10 cellular contexts compared by ENCODE assay signal in the genomic region with DNA sequence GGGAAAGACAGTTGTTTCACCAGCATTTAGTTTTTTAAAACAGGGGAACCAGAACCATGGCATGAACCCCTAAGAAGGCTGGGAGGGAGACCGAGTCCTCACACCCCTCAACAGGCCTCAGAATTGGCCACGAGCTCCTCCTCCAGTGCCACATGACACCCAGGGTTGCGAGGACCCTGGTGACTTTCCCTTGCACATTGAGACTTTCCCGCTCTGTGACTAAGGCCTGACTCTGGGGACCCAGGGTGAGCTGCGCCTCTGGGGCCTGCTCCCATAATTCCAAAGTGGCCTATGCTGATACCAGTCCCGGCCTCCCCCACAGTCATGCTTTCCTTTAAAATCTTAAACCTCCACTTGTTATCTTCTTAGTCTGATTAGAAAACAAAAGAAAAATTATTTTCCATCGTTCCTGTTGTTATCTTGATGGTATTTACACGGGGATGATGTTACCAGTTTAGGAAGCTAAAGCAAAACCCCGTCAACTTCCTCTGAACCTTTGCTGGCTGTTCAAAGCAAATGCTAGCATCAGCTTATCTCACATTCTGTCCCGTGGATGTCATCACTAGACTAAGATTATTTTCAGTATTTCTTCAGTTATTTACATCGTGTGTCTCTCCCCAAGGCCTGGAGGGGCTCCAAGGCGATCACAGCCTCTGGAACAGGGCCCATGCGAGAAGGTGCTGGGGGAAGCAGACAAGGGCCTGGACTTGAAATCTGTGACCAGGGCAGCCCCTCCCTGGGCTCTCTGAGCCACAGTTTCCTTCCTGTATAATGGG. TPM values are rescaled to one million over a fixed set of nuclear protein-coding genes. Genes with fewer than 3 reads are reported as not detected.
DNase-seq lines count a peak whose midpoint lies in the region; FAIRE-seq and TF ChIP-seq lines count a peak whose summit lies in the region.
"Had no signal": no experiment of that assay in that cellular context is flagged by ENCODE, and none has a peak within 500 bp of the region (broad histone marks: within the 10 kb centered on the region; RNA-seq: fewer than 3 reads in every experiment).

No MANE protein-coding gene starts in this region.

- peak overlapping the region; percentile 3 for H3K4me2 ChIP-seq in endothelial cell of umbilical vein (ENCODE audit: insufficient read depth, low read length)

- H3K27me3 Mint-ChIP-seq in activated CD4-positive, alpha-beta T cell treated with anti-CD3 and anti-CD28 coated beads, Interleukin-2, amount 10 ng/mL, durations not matched to agents 7 days and 5 days: no peaks in the 10 kb centered on the region

- H4K20me1 ChIP-seq in endothelial cell of umbilical vein (replicated peaks; ENCODE audit: control insufficient read depth, extremely low read depth, insufficient read depth, low read length): no peaks in the 10 kb centered on the region

- peak overlapping the region; percentile 64 for H3K27ac ChIP-seq in ACC112 (ENCODE audit: low read depth, low read length)
- H3K27ac ChIP-seq in endothelial cell of umbilical vein (ENCODE audit: insufficient read depth, low read depth, low read length): peak overlapping the region; percentile 46

- no peaks in the 10 kb centered on the region for H3K9me1 ChIP-seq in endothelial cell of umbilical vein (replicated peaks; ENCODE audit: control insufficient read depth, extremely low read depth, insufficient read depth, low read length)

- no peaks in the 10 kb centered on the region for H3K9me3 ChIP-seq in endothelial cell of umbilical vein (replicated peaks; ENCODE audit: control insufficient read depth, insufficient read depth, low read length)

- BruUV-seq in endothelial cell of umbilical vein (replicated peaks; lab: Mats Ljungman, UMichigan): no TSS peak

- peak overlapping the region; percentile 40 for H3K4me3 Mint-ChIP-seq in activated CD4-positive, alpha-beta T cell treated with anti-CD3 and anti-CD28 coated beads, Interleukin-2, amount 10 ng/mL, durations not matched to agents 7 days and 5 days

- no peak overlapping the region for H3K4me3 ChIP-seq in ACC112 (ENCODE audit: low read depth, low read length)
- H3K4me3 ChIP-seq in endothelial cell of umbilical vein (replicated peaks in 1 of 3; ENCODE audit: insufficient read depth in 1 of 3, low read depth in 1 of 3, low read length in 3 of 3): no peak overlapping the region

- peaks cover 26% of the 10 kb centered on the region for H3K4me1 ChIP-seq in ACC112 (ENCODE audit: control insufficient read depth, insufficient read depth, low read length, unreplicated experiment)
- peaks cover 19% of the 10 kb centered on the region for H3K4me1 ChIP-seq in endothelial cell of umbilical vein (ENCODE audit: control insufficient read depth, extremely low read depth, insufficient read depth, low read length)

- peaks cover 98% of the 10 kb centered on the region for H3K4me1 Mint-ChIP-seq in activated CD4-positive, alpha-beta T cell treated with anti-CD3 and anti-CD28 coated beads, Interleukin-2, amount 10 ng/mL, durations not matched to agents 7 days and 5 days

- peak overlapping the region; percentile 92 for H3K27ac Mint-ChIP-seq in activated CD4-positive, alpha-beta T cell treated with anti-CD3 and anti-CD28 coated beads, Interleukin-2, amount 10 ng/mL, durations not matched to agents 7 days and 5 days

- dilution Hi-C loops in endothelial cell of umbilical vein (cut with MboI; ENCODE audit: extremely low pct_ligation_motif_present, low sequenced_read_pairs): no loop called here

- H2AFZ ChIP-seq in ACC112 (ENCODE audit: low read length, unreplicated experiment) (peak overlapping the region; percentile 39), endothelial cell of umbilical vein (ENCODE audit: low read depth, low read length) (no peak overlapping the region)

- no peak for TF ChIP-seq POLR2A in endothelial cell of umbilical vein (IDR thresholded peaks at IDR 0.05; ENCODE audit: low read depth, low read length)

- CTCF ChIA-PET in activated CD4-positive, alpha-beta T cell treated with anti-CD3 and anti-CD28 coated beads, Interleukin-2, amount 10 ng/mL, durations not matched to agents 7 days and 5 days (lab: Charles Lee): interaction anchor here (1.1 to 15.0 kb wide), 6 partner anchors 9 to 39 kb away, joined by 3 to 209 read pairs (median 5); no protein-coding TSS in a partner anchor
- CTCF ChIA-PET in endothelial cell of umbilical vein (lab: Charles Lee): interaction anchor here (1.0 to 3.4 kb wide), 19 partner anchors 10 to 92 kb away, joined by 3 to 54 read pairs (median 5); no protein-coding TSS in a partner anchor

- no peak for FAIRE-seq in endothelial cell of umbilical vein (lab: Jason Lieb, UNC)

- peaks cover 65% of the 10 kb centered on the region for H3K36me3 Mint-ChIP-seq in activated CD4-positive, alpha-beta T cell treated with anti-CD3 and anti-CD28 coated beads, Interleukin-2, amount 10 ng/mL, durations not matched to agents 7 days and 5 days (ENCODE audit: low read depth)

- DNase-seq in activated CD4-positive, alpha-beta T cell treated with anti-CD3 and anti-CD28 coated beads, Interleukin-2, amount 10 ng/mL, durations not matched to agents 7 days and 5 days: peak; percentile 33
- DNase-seq in endothelial cell of umbilical vein (ENCODE audit: low read depth, low spot score) (peak; percentile 80), pons (ENCODE audit: low spot score) (peak; percentile 75), islet precursor cell (no peak), NCI-H2029 treated with DMSO at 0.1 percent for 48 hours (lab: John Stamatoyannopoulos, UW) (no peak), SHP77 treated with DMSO at 0.1 percent for 48 hours (lab: John Stamatoyannopoulos, UW) (no peak), NCI-H82 (lab: John Stamatoyannopoulos, UW) (no peak)
- DNase-seq: cortex of kidney, NCI-H446 treated with DMSO at 0.1 percent for 48 hours had no signal

- POLR2A ChIA-PET in activated CD4-positive, alpha-beta T cell treated with anti-CD3 and anti-CD28 coated beads, Interleukin-2, amount 10 ng/mL, durations not matched to agents 7 days and 5 days (lab: Charles Lee): interaction anchor here (0.6 to 0.7 kb wide), 2 partner anchors 28 to 51 kb away, joined by 3 to 10 read pairs; no protein-coding TSS in a partner anchor
- POLR2A ChIA-PET in endothelial cell of umbilical vein (lab: Charles Lee): interaction anchor here (0.9 kb wide), 1 partner anchor 16 kb away, joined by 3 read pairs; no protein-coding TSS in a partner anchor

- H3K9me3 Mint-ChIP-seq in activated CD4-positive, alpha-beta T cell treated with anti-CD3 and anti-CD28 coated beads, Interleukin-2, amount 10 ng/mL, durations not matched to agents 7 days and 5 days: no peaks in the 10 kb centered on the region

- no peaks in the 10 kb centered on the region for H3K27me3 ChIP-seq in ACC112 (ENCODE audit: insufficient read depth, low read length)
- no peaks in the 10 kb centered on the region for H3K27me3 ChIP-seq in endothelial cell of umbilical vein (ENCODE audit: control insufficient read depth in 2 of 2, insufficient read depth in 2 of 2, low read length in 2 of 2)

- intact Hi-C loops in endothelial cell of umbilical vein (cut with micrococcal nuclease): loop anchor here (1.0 to 2.0 kb wide), 4 partner anchors 15 to 55 kb away; no protein-coding TSS in a partner anchor

- H3K36me3 ChIP-seq in ACC112 (ENCODE audit: insufficient read depth, low read length): no peaks in the 10 kb centered on the region
- H3K36me3 ChIP-seq in endothelial cell of umbilical vein (ENCODE audit: control insufficient read depth in 2 of 2, extremely low read depth in 1 of 2, insufficient read depth in 2 of 2, low read length in 2 of 2): peaks cover 0 to 3% of the 10 kb centered on the region in 2 experiments

- peak overlapping the region; percentile 5 for H3K9ac ChIP-seq in endothelial cell of umbilical vein (replicated peaks; ENCODE audit: extremely low read depth, insufficient read depth, low read length)

- no peak for TF ChIP-seq CTCF in endothelial cell of umbilical vein (IDR thresholded peaks at IDR 0.05; ENCODE audit: extremely low read depth in 1 of 2, insufficient read depth in 1 of 2, low read depth in 1 of 2, low read length in 2 of 2)

- H3K79me2 ChIP-seq in ACC112 (ENCODE audit: control insufficient read depth, insufficient read depth, low read length, unreplicated experiment): peaks cover under 1% of the 10 kb centered on the region
- no peaks in the 10 kb centered on the region for H3K79me2 ChIP-seq in endothelial cell of umbilical vein (ENCODE audit: control insufficient read depth, insufficient read depth, low read length)

TF ChIP-seq in endothelial cell of umbilical vein, 7 proteins besides CTCF, POLR2A, EP300 and RAD21:
- peak; percentile 48 for TF ChIP-seq GATA2 (IDR thresholded peaks at IDR 0.05; ENCODE audit: insufficient read depth, insufficient read length, low read depth, low read length)
- no peak for TF ChIP-seq POLR2AphosphoS5 (IDR thresholded peaks at IDR 0.05; ENCODE audit: insufficient read depth, low read depth, low read length)

RNA-seq across cellular contexts. Expression of a gene that starts 42.1 kb away (rescaled TPM):
- 10 to 100 TPM; 30.1 to 30.9 TPM for total RNA-seq in activated CD4-positive, alpha-beta T cell treated with anti-CD3 and anti-CD28 coated beads, Interleukin-2, amount 10 ng/mL, durations not matched to agents 7 days and 5 days
- total RNA-seq in endothelial cell of umbilical vein: 17.2 and 21.1 TPM in 2 replicates
- 8.2 and 8.5 TPM in 2 replicates for polyA plus RNA-seq in endothelial cell of umbilical vein
- polyA plus RNA-seq in endothelial cell of umbilical vein (2011; cell fraction: cytosol; rRNA removed): 6.5 and 7.7 TPM in 2 replicates
- polyA plus RNA-seq in endothelial cell of umbilical vein (2011; cell fraction: nucleus; rRNA removed): 12.1 and 13.0 TPM in 2 replicates
- 10.3 and 12.2 TPM in 2 replicates for polyA plus RNA-seq in endothelial cell of umbilical vein (2012)
- polyA minus RNA-seq in endothelial cell of umbilical vein: 13.2 and 20.2 TPM in 2 replicates
- 14.0 TPM for polyA minus RNA-seq in endothelial cell of umbilical vein (2011; cell fraction: cytosol; rRNA and poly(A)+ RNA removed)
- polyA minus RNA-seq in endothelial cell of umbilical vein (2011; cell fraction: nucleus; rRNA and poly(A)+ RNA removed): 13.3 and 15.2 TPM in 2 replicates

Comparison
In these comparisons a context has a peak if more than half of its experiments do, and no peak if none do; other contexts are left out.
1. DNase-seq: peak in activated CD4-positive, alpha-beta T cell treated with anti-CD3 and anti-CD28 coated beads, Interleukin-2, amount 10 ng/mL, durations not matched to agents 7 days and 5 days (single experiment), endothelial cell of umbilical vein (single experiment) and pons (single experiment); none in islet precursor cell (single experiment), NCI-H2029 treated with DMSO at 0.1 percent for 48 hours (single experiment), SHP77 treated with DMSO at 0.1 percent for 48 hours (single experiment) and NCI-H82 (single experiment).